8 cellular contexts compared by ENCODE assay signal in the genomic region with DNA sequence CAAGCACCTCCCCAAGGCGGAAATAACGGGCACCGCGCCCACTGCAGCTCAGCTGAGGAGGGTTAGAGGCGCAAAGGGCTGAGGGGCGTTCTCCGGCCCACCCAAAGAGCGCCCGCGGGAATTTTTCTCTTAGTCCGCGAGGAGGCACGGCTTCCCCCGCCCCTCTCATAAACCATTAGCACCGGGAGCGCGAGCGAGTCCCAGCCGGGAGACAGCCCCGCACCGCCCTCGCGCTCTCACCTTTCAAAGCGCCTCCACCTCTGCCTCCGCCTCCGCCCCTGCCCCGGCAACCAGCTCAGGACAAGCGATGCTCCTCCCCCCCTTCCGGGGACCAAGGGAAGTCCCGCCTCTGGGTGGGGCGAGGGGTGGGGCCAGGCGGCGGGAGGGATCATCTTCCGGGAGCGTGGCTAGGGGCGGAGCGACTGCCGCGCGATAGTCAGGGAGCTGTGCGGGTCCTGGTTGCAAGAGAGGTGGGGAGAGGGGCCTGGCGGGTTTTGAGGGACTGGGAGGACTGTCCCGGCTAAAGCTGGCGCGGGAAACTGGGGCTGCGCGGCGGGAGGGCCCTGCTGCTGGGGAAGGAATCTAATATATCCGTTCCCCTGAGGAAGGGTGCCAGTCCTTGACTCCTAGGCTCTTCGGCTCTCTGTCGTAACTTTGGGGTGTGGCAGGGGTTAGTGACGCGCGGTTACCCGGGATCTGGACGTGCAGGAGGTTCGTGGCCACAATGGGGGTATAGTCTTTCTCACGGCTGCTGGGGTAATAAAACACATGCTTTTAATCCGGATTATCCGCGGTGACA. TPM values are rescaled to one million over a fixed set of nuclear protein-coding genes. Genes with fewer than 3 reads are reported as not detected.
A peak's percentile ranks its signal among the peaks of the same experiment; 100 is the strongest.
DNase-seq lines count a peak whose midpoint lies in the region; ATAC-seq, FAIRE-seq and TF ChIP-seq lines count a peak whose summit lies in the region.

A gene (minus strand): TSS at position 309 of the 799 bp plus-strand sequence. CDS start 5,165 bp downstream, outside the sequence.
A gene (plus strand): TSS at position 410 of the 799 bp plus-strand sequence. CDS start 637 bp downstream, outside the sequence.

- H3K9me3 ChIP-seq in kidney (ENCODE audit: control insufficient read depth in 1 of 2, low read length in 2 of 2) = no peaks in the 10 kb centered on the region

- peak within 1 kb of the TSS; percentile 81 to 92 for H3K27ac ChIP-seq in kidney (ENCODE audit: low read depth in 2 of 2, low read length in 2 of 2)

- peak within 1 kb of the TSS; percentile 77 for H3K4me3 Mint-ChIP-seq in central memory CD8-positive, alpha-beta T cell

- peaks cover 6% of the 10 kb centered on the region for H3K36me3 Mint-ChIP-seq in central memory CD8-positive, alpha-beta T cell (ENCODE audit: insufficient read depth)

- peak within 1 kb of the TSS; percentile 76 to 85 for H3K9ac ChIP-seq in kidney (ENCODE audit: low read length in 2 of 2)

- peak within 1 kb of the TSS; percentile 74 for H3K27ac Mint-ChIP-seq in central memory CD8-positive, alpha-beta T cell (ENCODE audit: low read depth)

- no peak for FAIRE-seq in kidney (lab: Jason Lieb, UNC)

- H3K9me3 Mint-ChIP-seq in central memory CD8-positive, alpha-beta T cell = no peaks in the 10 kb centered on the region

- peak within 1 kb of the TSS; percentile 91 to 93 for H3K4me3 ChIP-seq in kidney (ENCODE audit: low read length in 2 of 2)

- peaks cover 41% of the 10 kb centered on the region for H3K4me1 Mint-ChIP-seq in central memory CD8-positive, alpha-beta T cell

- TF ChIP-seq CTCF in AG09319 (IDR thresholded peaks at IDR 0.05; ENCODE audit: low read depth, low read length) (no peak), kidney (IDR thresholded peaks at IDR 0.05; ENCODE audit: borderline replicate concordance, extremely low read depth, insufficient read depth) (no peak)

- H3K27me3 Mint-ChIP-seq in central memory CD8-positive, alpha-beta T cell = no peaks in the 10 kb centered on the region

- peaks cover 3 to 5% of the 10 kb centered on the region in 2 donors for H3K4me1 ChIP-seq in kidney (ENCODE audit: control insufficient read depth in 1 of 2, insufficient read depth in 1 of 2, low read depth in 1 of 2, low read length in 2 of 2)

- intact Hi-C loops in kidney (cut with DNase I) = no loop called here

- DNase-seq in AG09319 (ENCODE audit: extremely low read depth, low read depth) (peak; percentile 85), NCI-H345 (lab: John Stamatoyannopoulos, UW) (peak; percentile 95), kidney (peak; percentile 99)
- peak; percentile 97 for DNase-seq in activated CD4-positive, CD25-positive, alpha-beta regulatory T cell treated with anti-CD3 and anti-CD28 coated beads, Interleukin-2, amount 50 U/mL, for 16 hours (ENCODE audit: low read depth, low spot score)
- peak; percentile 96 to 97 for DNase-seq in central memory CD8-positive, alpha-beta T cell (ENCODE audit: low spot score in 2 of 2)
- peak; percentile 98 for DNase-seq in stimulated activated CD4-positive, alpha-beta T cell treated with anti-CD3 and anti-CD28 coated beads, Interleukin-15, amount 100 ng/mL, for 1 hour (ENCODE audit: low read depth in 1 of 2, low spot score in 1 of 2)

- peak; percentile 96 for ATAC-seq in GM19025 (IDR thresholded peaks at IDR 0.05; ENCODE audit: low read depth, unreplicated experiment)
- peak; percentile 97 for ATAC-seq in HG03280 (IDR thresholded peaks at IDR 0.05; ENCODE audit: unreplicated experiment)
- ATAC-seq in central memory CD8-positive, alpha-beta T cell (replicated peaks; ENCODE audit: extremely low read depth, poor library complexity, severe bottlenecking) = peak; percentile 93

- H3K36me3 ChIP-seq in kidney (ENCODE audit: control insufficient read depth in 1 of 2, insufficient read depth in 2 of 2, low read length in 2 of 2) = no peaks in the 10 kb centered on the region

RNA-seq across cellular contexts. Expression of the first gene that starts in this region (rescaled TPM):
- total RNA-seq in kidney = 25.8 TPM
- polyA plus RNA-seq in kidney (ENCODE audit: insufficient read depth, low read depth, low replicate concordance) = 13.0 TPM

RNA-seq across cellular contexts. Expression of the second gene that starts in this region (rescaled TPM):
- total RNA-seq in kidney = 12.5 TPM
- polyA plus RNA-seq in kidney (ENCODE audit: insufficient read depth, low read depth, low replicate concordance) = 4.6 TPM

Comparison
In these comparisons a context has a peak if more than half of its experiments do, and no peak if none do; other contexts are left out.
1. Peak in every context shown above with its lines: DNase-seq, ATAC-seq, H3K4me3 ChIP-seq and H3K27ac ChIP-seq.